11 cellular contexts compared by ENCODE assay signal in genomic region chrX:110125435-110125834, GRCh38.
DNase-seq lines count a peak whose midpoint lies in the region; ATAC-seq and TF ChIP-seq lines count a peak whose summit lies in the region.
"Had no signal": no experiment of that assay in that cellular context is flagged by ENCODE, and none has a peak within 500 bp of the region (broad histone marks: within the 10 kb centered on the region; RNA-seq: fewer than 3 reads in every experiment).

No MANE protein-coding gene starts in this region.

- no peak overlapping the region for H3K23ac ChIP-seq in mesenchymal stem cell (ENCODE audit: low read length in 2 of 2)

- H3K14ac ChIP-seq in mesenchymal stem cell (ENCODE audit: low read length in 2 of 2), result no peak overlapping the region

- peaks cover 42% of the 10 kb centered on the region for H3K4me1 Mint-ChIP-seq in brain

- no peak overlapping the region for H3K4ac ChIP-seq in mesenchymal stem cell (ENCODE audit: low read depth in 1 of 2, low read length in 2 of 2)

- H3K9ac ChIP-seq in Loucy (ENCODE audit: low read depth, low read length, poor library complexity, severe bottlenecking) (no peak overlapping the region), mesenchymal stem cell (ENCODE audit: low read length) (no peak overlapping the region)

- H3K9me2 ChIP-seq in Loucy (replicated peaks; ENCODE audit: low read depth, low read length), result no peaks in the 10 kb centered on the region

- 0 out of 2 replicates have a peak, but pooled peaks cover 4% of the 10 kb centered on the region for H3K79me2 ChIP-seq in Loucy (ENCODE audit: insufficient read depth, low read length)

- DNase-seq in D341Med (ENCODE audit: low spot score) (peak; percentile 63), mesenchymal stem cell (peak; percentile 16), SK-N-DZ (ENCODE audit: low spot score) (no peak), NCI-H510A (lab: John Stamatoyannopoulos, UW) (no peak)
- DNase-seq in stimulated activated CD4-positive, alpha-beta T cell treated with anti-CD3 and anti-CD28 coated beads, Interleukin-2, amount 100 ng/mL, for 24 hours, result no peak
- DNase-seq: mammary epithelial cell; stimulated activated CD4-positive, alpha-beta T cell treated with anti-CD3 and anti-CD28 coated beads, Interleukin-15, amount 100 ng/mL, for 24 hours had no signal

- WGBS in mesenchymal stem cell, result 53% methylated on average over 4 of the region's 4 CpGs

- peaks cover 13% of the 10 kb centered on the region for H3K36me3 Mint-ChIP-seq in brain

- no peaks in the 10 kb centered on the region for H3K9me3 ChIP-seq in Loucy (ENCODE audit: insufficient read depth, low read depth, low read length)
- H3K9me3 ChIP-seq in mesenchymal stem cell (ENCODE audit: control insufficient read depth, low read length), result no peaks in the 10 kb centered on the region

- peak overlapping the region in 4 of 5 experiments; percentile 24 to 60 (median 38) for H3K4me3 Mint-ChIP-seq in brain
- H3K4me3 Mint-ChIP-seq: T-helper 2 cell treated with Interferon-gamma antibody and Interleukin-4, amounts not matched to agents 5 μg/mL and 100 μg/mL, for 36 hours had no signal

- H3K27me3 Mint-ChIP-seq in brain, result no peaks in the 10 kb centered on the region

- no peak overlapping the region for H3K27ac ChIP-seq in mesenchymal stem cell (ENCODE audit: low read length, poor library complexity, severe bottlenecking)

- no peak overlapping the region for H4K8ac ChIP-seq in mesenchymal stem cell (ENCODE audit: low read length)

- H2AK5ac ChIP-seq in mesenchymal stem cell (ENCODE audit: low read length, severe bottlenecking), result no peak overlapping the region

- no peak overlapping the region for H2BK12ac ChIP-seq in mesenchymal stem cell (ENCODE audit: low read length in 2 of 2)

- no peak overlapping the region for H2BK15ac ChIP-seq in mesenchymal stem cell (ENCODE audit: low read depth, poor library complexity, severe bottlenecking)

- no peak overlapping the region for H4K91ac ChIP-seq in mesenchymal stem cell (ENCODE audit: low read length)

- H3K9me3 Mint-ChIP-seq in brain, result no peaks in the 10 kb centered on the region
- H3K9me3 Mint-ChIP-seq: T-helper 2 cell treated with Interferon-gamma antibody and Interleukin-4, amounts not matched to agents 5 μg/mL and 100 μg/mL, for 36 hours had no signal

- H3K36me3 ChIP-seq in Loucy (ENCODE audit: insufficient read depth, low read length), result peaks cover 9% of the 10 kb centered on the region; the same call in 1 of the 2 replicates
- H3K36me3 ChIP-seq in mesenchymal stem cell (ENCODE audit: control insufficient read depth in 1 of 2, insufficient read depth in 2 of 2, low read depth in 1 of 2, low read length in 2 of 2), result no peaks in the 10 kb centered on the region

- no peaks in the 10 kb centered on the region for H4K20me1 ChIP-seq in Loucy (ENCODE audit: insufficient read depth, low read length, poor library complexity, severe bottlenecking)

- H3K79me1 ChIP-seq in mesenchymal stem cell (replicated peaks; ENCODE audit: low read length, poor library complexity, severe bottlenecking), result no peaks in the 10 kb centered on the region

- no peak overlapping the region for H2AFZ ChIP-seq in Loucy (ENCODE audit: low read length)
- no peak overlapping the region for H2AFZ ChIP-seq in mesenchymal stem cell (ENCODE audit: low read depth, low read length)

- TF ChIP-seq CTCF in Loucy (conservative IDR thresholded peaks at IDR 0.05; ENCODE audit: low read length) (peak; percentile 28; the same call in 1 of the 2 replicates), brain (conservative IDR thresholded peaks at IDR 0.05) (peak; percentile 51 to 75)

- H3K4me2 ChIP-seq in Loucy (ENCODE audit: low read depth, low read length, poor library complexity, severe bottlenecking) (no peak overlapping the region), mesenchymal stem cell (ENCODE audit: low read length, poor library complexity, severe bottlenecking) (no peak overlapping the region)

- H3K4me3 ChIP-seq in Loucy (ENCODE audit: low read length, poor library complexity, severe bottlenecking), result no peak overlapping the region
- no peak overlapping the region for H3K4me3 ChIP-seq in mesenchymal stem cell (ENCODE audit: insufficient read depth in 1 of 2, low read depth in 1 of 2, low read length in 2 of 2)

- H2BK5ac ChIP-seq in mesenchymal stem cell (ENCODE audit: low read depth, low read length, poor library complexity, severe bottlenecking), result no peak overlapping the region

- H2BK120ac ChIP-seq in mesenchymal stem cell (ENCODE audit: low read depth, low read length), result no peak overlapping the region

- no peak for ATAC-seq in GM21717 (IDR thresholded peaks at IDR 0.05; ENCODE audit: unreplicated experiment)

- no peak overlapping the region for H3K18ac ChIP-seq in mesenchymal stem cell (ENCODE audit: low read depth in 1 of 2, low read length in 2 of 2)

- H3K27ac Mint-ChIP-seq in brain, result peak overlapping the region; percentile 38 to 94 (median 85)
- H3K27ac Mint-ChIP-seq: T-helper 2 cell treated with Interferon-gamma antibody and Interleukin-4, amounts not matched to agents 5 μg/mL and 100 μg/mL, for 36 hours had no signal

- H3K27me3 ChIP-seq in Loucy (ENCODE audit: insufficient read depth, low read length, poor library complexity, severe bottlenecking) (no peaks in the 10 kb centered on the region), mesenchymal stem cell (ENCODE audit: control insufficient read depth in 1 of 2, insufficient read depth in 1 of 2, low read length in 2 of 2) (peaks cover 0 to 35% of the 10 kb centered on the region in 2 experiments)

- H3F3A ChIP-seq in Loucy (ENCODE audit: low read depth), result no peaks in the 10 kb centered on the region

- H3K4me1 ChIP-seq in Loucy (ENCODE audit: insufficient read depth, low read length, poor library complexity, severe bottlenecking), result no peaks in the 10 kb centered on the region
- no peaks in the 10 kb centered on the region for H3K4me1 ChIP-seq in mesenchymal stem cell (ENCODE audit: control insufficient read depth, insufficient read depth, low read depth, low read length)

Comparison
In these comparisons a context has a peak if more than half of its experiments do, and no peak if none do; other contexts are left out.
1. DNase-seq: peak in D341Med (single experiment) and mesenchymal stem cell (single experiment); none in SK-N-DZ (single experiment), NCI-H510A (single experiment) and stimulated activated CD4-positive, alpha-beta T cell treated with anti-CD3 and anti-CD28 coated beads, Interleukin-2, amount 100 ng/mL, for 24 hours (0 of 2).